ENCODE assay signal across 8 cellular contexts in the genomic region with DNA sequence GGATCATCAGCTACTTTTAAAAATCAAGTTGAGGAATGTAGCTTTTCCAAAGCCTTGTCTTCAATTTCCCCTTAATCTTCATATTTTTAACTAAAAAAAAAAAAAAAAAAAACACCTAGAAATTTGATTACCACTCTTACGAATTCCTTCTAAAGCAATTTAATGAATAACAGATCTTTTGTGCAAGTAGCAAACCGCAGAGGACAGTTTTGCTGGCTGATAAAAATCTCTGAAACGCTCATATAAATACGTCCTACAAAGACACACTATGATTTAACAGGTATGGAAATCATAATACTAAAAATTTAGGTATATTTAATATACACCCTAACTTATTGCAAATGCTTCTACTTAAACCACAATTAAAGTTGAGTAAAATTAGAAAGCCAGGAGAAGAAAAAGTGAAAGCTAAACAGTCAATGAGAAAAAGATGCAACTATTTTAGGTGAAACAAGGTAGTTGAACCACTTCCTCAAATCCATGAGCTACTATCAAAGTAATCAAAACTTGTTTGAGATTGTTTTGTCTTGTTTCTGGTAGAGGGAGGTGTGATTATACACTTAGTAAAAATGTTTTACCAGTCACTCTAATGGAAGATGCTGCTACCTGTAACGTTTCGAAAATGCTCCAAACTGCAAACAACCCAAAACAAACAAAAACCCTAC. TPM values are rescaled to one million over a fixed set of nuclear protein-coding genes. Genes with fewer than 3 reads are reported as not detected.
A peak's percentile ranks its signal among the peaks of the same experiment; 100 is the strongest.
DNase-seq lines count a peak whose midpoint lies in the region; ATAC-seq and TF ChIP-seq lines count a peak whose summit lies in the region.

No MANE protein-coding gene starts in this region.

- H3K4me1 Mint-ChIP-seq in chondrocyte (ENCODE audit: low read depth): peaks cover 74% of the 10 kb centered on the region
- H3K4me1 Mint-ChIP-seq in nephron progenitor cell: peaks cover 54% of the 10 kb centered on the region

- peak overlapping the region; percentile 87 for H3K4me3 Mint-ChIP-seq in chondrocyte (ENCODE audit: unreplicated experiment)
- peak overlapping the region; percentile 88 for H3K4me3 Mint-ChIP-seq in nephron progenitor cell

- no peaks in the 10 kb centered on the region for H3K27me3 Mint-ChIP-seq in chondrocyte (ENCODE audit: low read depth)
- H3K27me3 Mint-ChIP-seq in nephron progenitor cell (ENCODE audit: low read depth, poor library complexity): peaks cover 17% of the 10 kb centered on the region

- H3K9me3 Mint-ChIP-seq in chondrocyte (ENCODE audit: low read depth): no peaks in the 10 kb centered on the region
- H3K9me3 Mint-ChIP-seq in nephron progenitor cell: no peaks in the 10 kb centered on the region

- TF ChIP-seq CTCF in GM13976 (IDR thresholded peaks at IDR 0.05; ENCODE audit: borderline replicate concordance, control extremely low read depth, extremely low read depth, insufficient read depth, missing control alignments): no peak
- no peak for TF ChIP-seq CTCF in chondrocyte (IDR thresholded peaks at IDR 0.05)
- no peak for TF ChIP-seq CTCF in nephron progenitor cell (IDR thresholded peaks at IDR 0.05)

- no peak for ATAC-seq in HG02759 (IDR thresholded peaks at IDR 0.05; ENCODE audit: unreplicated experiment)
- no peak for ATAC-seq in GM18520 (IDR thresholded peaks at IDR 0.05; ENCODE audit: unreplicated experiment)

- in situ Hi-C loops in GM13976 (cut with MboI; ENCODE audit: low sequenced_read_pairs, unreplicated experiment): no loop called here

- H3K27ac Mint-ChIP-seq in chondrocyte (ENCODE audit: unreplicated experiment) (peak overlapping the region; percentile 90), nephron progenitor cell (peak overlapping the region; percentile 69)

- H3K36me3 Mint-ChIP-seq in chondrocyte (ENCODE audit: low read depth) (no peaks in the 10 kb centered on the region), nephron progenitor cell (ENCODE audit: low read depth) (no peaks in the 10 kb centered on the region)

- DNase-seq in GM13976 (ENCODE audit: low spot score): peak; percentile 35
- DNase-seq in HT1080 (ENCODE audit: low read depth): peak; percentile 13
- no peak for DNase-seq in chondrocyte (ENCODE audit: low spot score)
- DNase-seq in nephron progenitor cell: no peak
- no peak for DNase-seq in NOMO-1 treated with DMSO at 0.1 percent for 48 hours (lab: John Stamatoyannopoulos, UW; ENCODE audit: unreplicated experiment)
- no peak for DNase-seq in superior temporal gyrus (ENCODE audit: extremely low spot score)

RNA-seq across cellular contexts. Expression of a gene that starts 2.3 kb away (rescaled TPM):
- 153 and 223 TPM in 2 replicates for total RNA-seq in HT1080 (2014; rRNA removed; shearing (Covaris generic))
- 31.6 and 40.6 TPM in 2 replicates for polyA plus RNA-seq in HT1080 (2015; cell fraction: cytosol; rRNA removed)
- polyA plus RNA-seq in HT1080 (2015; cell fraction: nucleus; rRNA removed): 60.1 and 71.0 TPM in 2 replicates
- total RNA-seq in chondrocyte: 127 to 157 TPM (median 137 TPM) in 3 replicates

Comparison
In these comparisons a context has a peak if more than half of its experiments do, and no peak if none do; other contexts are left out.
1. DNase-seq: peak in GM13976 (single experiment) and HT1080 (single experiment); none in chondrocyte (single experiment), nephron progenitor cell (single experiment), NOMO-1 treated with DMSO at 0.1 percent for 48 hours (single experiment) and superior temporal gyrus (single experiment).